30 cellular contexts compared by ENCODE assay signal in genomic region chr2:142307716-142308115, GRCh38.
"Had no signal": no experiment of that assay in that cellular context is flagged by ENCODE, and none has a peak within 500 bp of the region (broad histone marks: within the 10 kb centered on the region; RNA-seq: fewer than 3 reads in every experiment).

No MANE protein-coding gene starts in this region.

- H3K27ac Mint-ChIP-seq: dendritic cell treated with granulocyte-macrophage colony-stimulating factor and Interleukin-4, amounts not matched to agents 40 ng/mL and 50 ng/mL, for 4 days; endodermal cell; memory B cell; mesothelial cell of epicardium; naive B cell; natural killer cell treated with Interleukin-12 subunit alpha and Interleukin-12 subunit beta and Interleukin-15 and Interleukin-18, amount 100 ng/mL, for 72 hours; neural progenitor cell; stimulated activated naive B cell treated with anti-CD40 and anti-IgM and Interleukin-4, amounts not matched to agents 10 μg/mL and 1 μg/mL and 100 μg/mL, for 72 hours; stimulated activated naive CD8-positive, alpha-beta T cell treated with anti-CD3 and anti-CD28 coated beads, Interleukin-15, Interleukin-2, amounts not matched to agents 100 ng/mL and 50 ng/mL, for 24 hours had no signal

- H3K4me3 ChIP-seq: colonic mucosa, gastrocnemius medialis, heart left ventricle, hepatocyte, lung, mucosa of descending colon, neural progenitor cell, prostate gland, skin epidermis, thyroid gland, vagina had no signal

- H3K9me3 ChIP-seq: colonic mucosa, gastrocnemius medialis, prostate gland, thyroid gland, vagina had no signal

- H3K79me2 ChIP-seq: hepatocyte, parathyroid adenoma had no signal

- H3K4me2 ChIP-seq: hepatocyte, neural progenitor cell had no signal

- H3K27me3 Mint-ChIP-seq: dendritic cell treated with granulocyte-macrophage colony-stimulating factor and Interleukin-4, amounts not matched to agents 40 ng/mL and 50 ng/mL, for 4 days; memory B cell; naive B cell; natural killer cell treated with Interleukin-12 subunit alpha and Interleukin-12 subunit beta and Interleukin-15 and Interleukin-18, amount 100 ng/mL, for 72 hours; stimulated activated naive B cell treated with anti-CD40 and anti-IgM and Interleukin-4, amounts not matched to agents 10 μg/mL and 1 μg/mL and 100 μg/mL, for 72 hours; stimulated activated naive CD8-positive, alpha-beta T cell treated with anti-CD3 and anti-CD28 coated beads, Interleukin-15, Interleukin-2, amounts not matched to agents 100 ng/mL and 50 ng/mL, for 24 hours had no signal

- FAIRE-seq: islet of Langerhans had no signal

- H3K27me3 ChIP-seq: colonic mucosa, gastrocnemius medialis, heart left ventricle, hepatocyte, neural progenitor cell, thyroid gland, vagina had no signal

- DNase-seq: colonic mucosa; effector CD8-positive, alpha-beta T cell; endodermal cell; foreskin fibroblast; gastrocnemius medialis; heart left ventricle; mucosa of descending colon; naive B cell; right cardiac atrium; stimulated activated CD4-positive, alpha-beta T cell treated with anti-CD3 and anti-CD28 coated beads, Interleukin-15, amount 100 ng/mL, for 24 hours; stimulated activated CD4-positive, alpha-beta T cell treated with anti-CD3 and anti-CD28 coated beads, Interleukin-2, amount 100 ng/mL, for 48 hours; stimulated activated naive B cell treated with anti-CD40 and anti-IgM and Interleukin-4, amounts not matched to agents 10 μg/mL and 1 μg/mL and 100 μg/mL, for 72 hours; thyroid gland; trophoblast cell had no signal

- H3K4me3 Mint-ChIP-seq: dendritic cell treated with granulocyte-macrophage colony-stimulating factor and Interleukin-4, amounts not matched to agents 40 ng/mL and 50 ng/mL, for 4 days; endodermal cell; memory B cell; mesothelial cell of epicardium; naive B cell; natural killer cell treated with Interleukin-12 subunit alpha and Interleukin-12 subunit beta and Interleukin-15 and Interleukin-18, amount 100 ng/mL, for 72 hours; neural progenitor cell; stimulated activated naive B cell treated with anti-CD40 and anti-IgM and Interleukin-4, amounts not matched to agents 10 μg/mL and 1 μg/mL and 100 μg/mL, for 72 hours; stimulated activated naive CD8-positive, alpha-beta T cell treated with anti-CD3 and anti-CD28 coated beads, Interleukin-15, Interleukin-2, amounts not matched to agents 100 ng/mL and 50 ng/mL, for 24 hours had no signal

- H3K27ac ChIP-seq: colonic mucosa, epithelial cell of prostate, gastrocnemius medialis, heart left ventricle, hepatocyte, neural progenitor cell, parathyroid adenoma, prostate gland, skin epidermis, thyroid gland, vagina had no signal

- H3K36me3 ChIP-seq: colonic mucosa, gastrocnemius medialis, heart left ventricle, neural progenitor cell, prostate gland, thyroid gland, vagina had no signal

- H3K9ac ChIP-seq: neural progenitor cell, parathyroid adenoma had no signal

- H3K4me1 Mint-ChIP-seq: endodermal cell; memory B cell; naive B cell; neural progenitor cell; stimulated activated naive B cell treated with anti-CD40 and anti-IgM and Interleukin-4, amounts not matched to agents 10 μg/mL and 1 μg/mL and 100 μg/mL, for 72 hours had no signal

- ATAC-seq: esophagus mucosa; gastrocnemius medialis; heart left ventricle; left lobe of liver; mucosa of descending colon; natural killer cell treated with Interleukin-12 subunit alpha and Interleukin-12 subunit beta and Interleukin-15 and Interleukin-18, amount 100 ng/mL, for 72 hours; right cardiac atrium; stimulated activated naive B cell treated with anti-CD40 and anti-IgM and Interleukin-4, amounts not matched to agents 10 μg/mL and 1 μg/mL and 100 μg/mL, for 72 hours had no signal

- H2AFZ ChIP-seq: hepatocyte, neural progenitor cell, parathyroid adenoma had no signal

- H3K4me1 ChIP-seq: colonic mucosa, gastrocnemius medialis, heart left ventricle, neural progenitor cell, parathyroid adenoma, prostate gland, thyroid gland, vagina had no signal
